ENCODE assay signal across 9 cellular contexts in the genomic region with DNA sequence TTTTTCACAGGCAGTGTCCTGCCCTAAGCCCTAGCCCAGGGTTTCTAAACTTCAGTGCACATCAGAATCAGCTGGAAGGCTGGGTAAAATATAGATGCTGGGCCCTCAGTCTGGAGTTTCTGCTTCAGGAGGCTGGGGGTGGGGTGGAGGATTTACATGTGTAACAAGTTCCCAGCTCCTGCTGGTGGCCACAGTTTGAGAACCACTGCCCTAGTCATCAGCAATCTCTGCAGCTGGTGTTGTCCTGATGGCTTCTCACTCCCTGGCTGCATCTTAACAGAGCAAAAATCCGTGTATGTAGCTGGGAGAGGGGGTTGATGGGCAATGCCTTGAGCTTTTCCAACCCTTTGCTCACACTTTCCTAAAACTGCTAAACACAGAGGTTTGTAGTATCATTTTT.
DNase-seq lines count a peak whose midpoint lies in the region; ATAC-seq and TF ChIP-seq lines count a peak whose summit lies in the region.
"Had no signal": no experiment of that assay in that cellular context is flagged by ENCODE, and none has a peak within 500 bp of the region (broad histone marks: within the 10 kb centered on the region; RNA-seq: fewer than 3 reads in every experiment).

No MANE protein-coding gene starts in this region.

- H3K27ac ChIP-seq in dorsolateral prefrontal cortex = peak overlapping the region; percentile 50 to 93 (median 85)
- H3K27ac ChIP-seq in transverse colon = peak overlapping the region; percentile 82 to 86 (median 84)

- intact Hi-C loops in dorsolateral prefrontal cortex (cut with DNase I) = loop anchor here (2.0 to 10.0 kb wide), 6 partner anchors 118 to 346 kb away; a partner anchor contains a TSS
- intact Hi-C loops in transverse colon (cut with DNase I; ENCODE audit: low total_unique reads) = loop anchor here (5.0 to 10.0 kb wide), 3 partner anchors 118 to 466 kb away; no protein-coding TSS in a partner anchor
- intact Hi-C loops in Calu3 (cut with micrococcal nuclease; ENCODE audit: unreplicated experiment) = loop anchor here (5.0 kb wide), 1 partner anchor 118 kb away; no protein-coding TSS in a partner anchor

- H3K4me3 ChIP-seq in dorsolateral prefrontal cortex (peak overlapping the region in 1 of 59 donors; percentile 1), transverse colon (no peak overlapping the region)
- H3K4me3 ChIP-seq: GM12878 had no signal

- CTCF ChIA-PET in Calu3 (lab: Charles Lee) = no interaction called here

- no peaks in the 10 kb centered on the region for H3K27me3 ChIP-seq in dorsolateral prefrontal cortex
- H3K27me3 ChIP-seq in transverse colon = no peaks in the 10 kb centered on the region

- H3K4me1 Mint-ChIP-seq in mesothelial cell of epicardium (peaks cover 24% of the 10 kb centered on the region), Calu3 (ENCODE audit: low read depth, unreplicated experiment) (peaks cover 15% of the 10 kb centered on the region)

- no peak for ATAC-seq in HG03354 (IDR thresholded peaks at IDR 0.05; ENCODE audit: poor library complexity, severe bottlenecking, unreplicated experiment)
- ATAC-seq: GM12878 had no signal

- H3K36me3 Mint-ChIP-seq in mesothelial cell of epicardium (no peaks in the 10 kb centered on the region), Calu3 (ENCODE audit: insufficient read depth, unreplicated experiment) (no peaks in the 10 kb centered on the region)

- H3K27ac Mint-ChIP-seq in mesothelial cell of epicardium (peak overlapping the region; percentile 75), Calu3 (ENCODE audit: unreplicated experiment) (no peak overlapping the region)

- no peaks in the 10 kb centered on the region for H3K36me3 ChIP-seq in transverse colon

- H3K9me3 ChIP-seq in transverse colon = no peaks in the 10 kb centered on the region

- TF ChIP-seq CTCF in dorsolateral prefrontal cortex (IDR thresholded peaks at IDR 0.05 in 54 of 56, conservative IDR thresholded peaks at IDR 0.05 in 2 of 56; ENCODE audit: low read depth in 1 of 56, partially characterized antibody in 56 of 56) = no peak
- TF ChIP-seq CTCF in mesothelial cell of epicardium (IDR thresholded peaks at IDR 0.05; ENCODE audit: unreplicated experiment) = no peak
- TF ChIP-seq CTCF in transverse colon (IDR thresholded peaks at IDR 0.05) = no peak
- TF ChIP-seq CTCF in Calu3 (IDR thresholded peaks at IDR 0.05; ENCODE audit: unreplicated experiment) = no peak

- WGBS in transverse colon (ENCODE audit: low coverage in 1 of 2), 2 donors = 33 to 38% methylated on average over 1 of the region's 1 CpG

- BruUV-seq in Calu3 (replicated peaks; lab: Mats Ljungman, UMichigan) = no TSS peak

- TF ChIP-seq POLR2A in transverse colon (IDR thresholded peaks at IDR 0.05) = no peak

- peaks cover 14 to 29% (median 21%) of the 10 kb centered on the region in 4 donors for H3K4me1 ChIP-seq in transverse colon

- in situ Hi-C loops in transverse colon (cut with MboI; ENCODE audit: low pct_ligation_motif_present in 1 of 4, low pct_unique_long_range_greater_than_20kb in 1 of 4, low sequenced_read_pairs in 3 of 4) = loop anchor here (5.0 to 25.0 kb wide), 6 partner anchors 116 to 638 kb away; no protein-coding TSS in a partner anchor

- no peak overlapping the region for H3K4me3 Mint-ChIP-seq in mesothelial cell of epicardium
- no peak overlapping the region for H3K4me3 Mint-ChIP-seq in Calu3 (ENCODE audit: low read depth, unreplicated experiment)

- no peak for TF ChIP-seq EP300 in transverse colon (IDR thresholded peaks at IDR 0.05; ENCODE audit: low read depth)

- H3K27me3 Mint-ChIP-seq in mesothelial cell of epicardium (ENCODE audit: low read depth) = no peaks in the 10 kb centered on the region
- no peaks in the 10 kb centered on the region for H3K27me3 Mint-ChIP-seq in Calu3 (ENCODE audit: unreplicated experiment)

- H3K9me3 Mint-ChIP-seq in mesothelial cell of epicardium = no peaks in the 10 kb centered on the region
- H3K9me3 Mint-ChIP-seq in Calu3 (ENCODE audit: low read depth, unreplicated experiment) = no peaks in the 10 kb centered on the region

- DNase-seq in NCI-H82 (lab: John Stamatoyannopoulos, UW) = peak; percentile 60
- no peak for DNase-seq in NCI-H82 treated with DMSO at 0.1 percent for 48 hours (lab: John Stamatoyannopoulos, UW; ENCODE audit: unreplicated experiment)
- peak in 1 of 10 donors; percentile 42 for DNase-seq in dorsolateral prefrontal cortex
- DNase-seq in mesothelial cell of epicardium (ENCODE audit: low spot score in 2 of 2, unreplicated experiment in 2 of 2) = no peak
- DNase-seq in transverse colon = peak; percentile 13
- DNase-seq in COLO668 (lab: John Stamatoyannopoulos, UW; ENCODE audit: unreplicated experiment) = no peak
- DNase-seq in Calu3 = no peak

Comparison
In these comparisons a context has a peak if more than half of its experiments do, and no peak if none do; other contexts are left out.
1. DNase-seq: peak in NCI-H82 (single experiment) and transverse colon (single experiment); none in NCI-H82 treated with DMSO at 0.1 percent for 48 hours (single experiment), mesothelial cell of epicardium (0 of 2), COLO668 (single experiment) and Calu3 (single experiment).